32 cellular contexts compared by ENCODE assay signal in the genomic region with DNA sequence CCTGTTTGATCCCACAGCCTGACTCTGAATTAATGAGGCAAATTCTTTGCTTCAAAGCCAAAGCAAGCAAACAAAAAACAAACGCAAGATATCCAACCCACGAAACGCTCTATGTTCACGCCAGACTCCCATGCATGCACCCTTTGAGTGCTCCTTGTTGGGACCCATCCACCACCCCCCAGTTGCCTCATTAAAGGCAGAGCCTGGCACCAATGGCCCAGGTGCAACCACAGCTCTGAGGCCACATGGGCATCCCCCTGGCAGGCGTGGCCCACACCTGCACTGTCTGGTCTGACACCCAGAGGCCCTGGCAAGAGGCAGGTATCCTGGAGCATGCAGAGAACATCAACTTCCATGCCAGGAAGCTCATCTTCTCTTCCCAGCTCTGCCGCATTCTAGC. TPM values are rescaled to one million over a fixed set of nuclear protein-coding genes. Genes with fewer than 3 reads are reported as not detected.
"Had no signal": no experiment of that assay in that cellular context is flagged by ENCODE, and none has a peak within 500 bp of the region (broad histone marks: within the 10 kb centered on the region; RNA-seq: fewer than 3 reads in every experiment).

No MANE protein-coding gene starts in this region.

- H3K9ac ChIP-seq: parathyroid adenoma had no signal

- H3K27ac ChIP-seq: ovary, parathyroid adenoma, psoas muscle, right lobe of liver, skin epidermis, stomach, thoracic aorta, thyroid gland, tibial nerve, vagina had no signal

- DNase-seq: naive thymus-derived CD4-positive, alpha-beta T cell; natural killer cell; nephron progenitor cell; occipital lobe; ovary; posterior cingulate gyrus; psoas muscle; right cardiac atrium; stimulated activated CD4-positive, alpha-beta T cell treated with anti-CD3 and anti-CD28 coated beads, Interleukin-15, amount 100 ng/mL, for 24 hours; stimulated activated CD4-positive, alpha-beta T cell treated with anti-CD3 and anti-CD28 coated beads, Interleukin-2, amount 100 ng/mL, for 24 hours; stimulated activated CD4-positive, alpha-beta T cell treated with anti-CD3 and anti-CD28 coated beads, Interleukin-2, amount 100 ng/mL, for 48 hours; stimulated activated CD4-positive, alpha-beta T cell treated with anti-CD3 and anti-CD28 coated beads, Interleukin-4, amount 100 ng/mL, for 24 hours; stimulated activated naive B cell treated with anti-CD40 and anti-IgM and Interleukin-4, amounts not matched to agents 10 μg/mL and 1 μg/mL and 100 μg/mL, for 72 hours; stimulated activated naive CD4-positive, alpha-beta T cell treated with Interleukin-2 at 50 U/mL for 16 hours; stomach; thyroid gland; trophoblast cell had no signal

- H2AFZ ChIP-seq: parathyroid adenoma had no signal

- H3K36me3 ChIP-seq: ovary, right lobe of liver, stomach, thoracic aorta, thyroid gland, tibial nerve, upper lobe of left lung, vagina had no signal

- H3K4me2 ChIP-seq: smooth muscle cell had no signal

- ATAC-seq: naive thymus-derived CD4-positive, alpha-beta T cell; natural killer cell; psoas muscle; right lobe of liver; stimulated activated effector memory CD8-positive, alpha-beta T cell treated with anti-CD3 and anti-CD28 coated beads, Interleukin-12 subunit alpha, Interleukin-12 subunit beta, amount 100 ng/mL, for 72 hours; stimulated activated naive B cell treated with anti-CD40 and anti-IgM and Interleukin-4, amounts not matched to agents 10 μg/mL and 1 μg/mL and 100 μg/mL, for 72 hours had no signal

- H3K4me1 ChIP-seq: parathyroid adenoma, psoas muscle, right lobe of liver, stomach, thyroid gland, tibial nerve had no signal

- H3K27me3 ChIP-seq: ovary, right lobe of liver, thyroid gland, upper lobe of left lung, vagina had no signal

- H3K4me3 ChIP-seq: ovary, psoas muscle, right lobe of liver, skin epidermis, smooth muscle cell, stomach, thoracic aorta, thyroid gland, tibial nerve, upper lobe of left lung, vagina had no signal

- H3K9me3 ChIP-seq: ovary, psoas muscle, right lobe of liver, thyroid gland had no signal

RNA-seq across cellular contexts. Expression of a gene that starts 1.1 kb away (rescaled TPM):
- total RNA-seq: neural crest cell, occipital lobe, osteoblast, progenitor cell of endocrine pancreas, renal cortical epithelial cell, smooth muscle cell, tibial nerve had no signal
- polyA plus RNA-seq: smooth muscle cell had no signal

RNA-seq across cellular contexts. Expression of a gene that starts 58.0 kb away (rescaled TPM):
- total RNA-seq: naive thymus-derived CD4-positive, alpha-beta T cell; natural killer cell; neural crest cell; occipital lobe; osteoblast; ovary; progenitor cell of endocrine pancreas; right cardiac atrium; right lobe of liver; smooth muscle cell; stomach; subcutaneous adipose tissue; temporal lobe; thoracic aorta; thyroid gland; tibial nerve; upper lobe of left lung had no signal
- polyA plus RNA-seq: naive thymus-derived CD4-positive, alpha-beta T cell; ovary; right cardiac atrium; smooth muscle cell had no signal
